ENCODE assay signal across 22 cellular contexts in genomic region chr3:47901280-47901833, GRCh38.
A peak's percentile ranks its signal among the peaks of the same experiment; 100 is the strongest.
DNase-seq lines count a peak whose midpoint lies in the region; ATAC-seq and TF ChIP-seq lines count a peak whose summit lies in the region.
"Had no signal": no experiment of that assay in that cellular context is flagged by ENCODE, and none has a peak within 500 bp of the region (broad histone marks: within the 10 kb centered on the region; RNA-seq: fewer than 3 reads in every experiment).

No MANE protein-coding gene starts in this region.

- H3K27ac Mint-ChIP-seq in WTC11, result peak overlapping the region; percentile 89; the same call in 1 of the 2 replicates
- peak overlapping the region in 3 of 5 experiments; percentile 23 to 61 (median 43) for H3K27ac Mint-ChIP-seq in brain
- H3K27ac Mint-ChIP-seq in nephron progenitor cell, result peak overlapping the region; percentile 20
- H3K27ac Mint-ChIP-seq in activated CD4-positive, alpha-beta T cell treated with anti-CD3 and anti-CD28 coated beads, Interleukin-2, amount 10 ng/mL, durations not matched to agents 7 days and 5 days, result no peak overlapping the region
- H3K27ac Mint-ChIP-seq: IgD-negative memory B cell had no signal

- H3K27me3 Mint-ChIP-seq in WTC11 (ENCODE audit: low read depth), result no peaks in the 10 kb centered on the region
- peaks cover 3% of the 10 kb centered on the region for H3K27me3 Mint-ChIP-seq in brain
- H3K27me3 Mint-ChIP-seq in nephron progenitor cell (ENCODE audit: low read depth, poor library complexity), result no peaks in the 10 kb centered on the region
- no peaks in the 10 kb centered on the region for H3K27me3 Mint-ChIP-seq in activated CD4-positive, alpha-beta T cell treated with anti-CD3 and anti-CD28 coated beads, Interleukin-2, amount 10 ng/mL, durations not matched to agents 7 days and 5 days
- H3K27me3 Mint-ChIP-seq: IgD-negative memory B cell had no signal

- peaks cover 0 to 45% of the 10 kb centered on the region in 2 donors for H3K4me1 ChIP-seq in thoracic aorta (ENCODE audit: control insufficient read depth in 1 of 2, low read depth in 2 of 2)

- H3K9me3 Mint-ChIP-seq in WTC11 (no peaks in the 10 kb centered on the region), brain (no peaks in the 10 kb centered on the region), nephron progenitor cell (no peaks in the 10 kb centered on the region)
- no peaks in the 10 kb centered on the region for H3K9me3 Mint-ChIP-seq in activated CD4-positive, alpha-beta T cell treated with anti-CD3 and anti-CD28 coated beads, Interleukin-2, amount 10 ng/mL, durations not matched to agents 7 days and 5 days
- H3K9me3 Mint-ChIP-seq: IgD-negative memory B cell had no signal

- no peak overlapping the region for H3K4me3 Mint-ChIP-seq in WTC11
- H3K4me3 Mint-ChIP-seq in brain, result no peak overlapping the region
- no peak overlapping the region for H3K4me3 Mint-ChIP-seq in nephron progenitor cell
- no peak overlapping the region for H3K4me3 Mint-ChIP-seq in activated CD4-positive, alpha-beta T cell treated with anti-CD3 and anti-CD28 coated beads, Interleukin-2, amount 10 ng/mL, durations not matched to agents 7 days and 5 days
- H3K4me3 Mint-ChIP-seq: IgD-negative memory B cell had no signal

- no peaks in the 10 kb centered on the region for H3K4me1 Mint-ChIP-seq in WTC11
- peaks cover 11% of the 10 kb centered on the region for H3K4me1 Mint-ChIP-seq in brain
- H3K4me1 Mint-ChIP-seq in nephron progenitor cell, result no peaks in the 10 kb centered on the region
- peaks cover 8% of the 10 kb centered on the region for H3K4me1 Mint-ChIP-seq in activated CD4-positive, alpha-beta T cell treated with anti-CD3 and anti-CD28 coated beads, Interleukin-2, amount 10 ng/mL, durations not matched to agents 7 days and 5 days

- DNase-seq in WTC11 (ENCODE audit: low spot score) (no peak), nephron progenitor cell (no peak), thoracic aorta (ENCODE audit: low spot score) (no peak), Ammon's horn (ENCODE audit: low spot score) (no peak)
- DNase-seq in activated CD4-positive, alpha-beta T cell treated with anti-CD3 and anti-CD28 coated beads, Interleukin-2, amount 10 ng/mL, durations not matched to agents 7 days and 5 days, result no peak
- DNase-seq: ACHN, DMS79 treated with DMSO at 0.1 percent for 48 hours, GOT3, Kasumi-1, MG63, NCI-H1048, NCI-H1436 treated with DMSO at 0.1 percent for 48 hours, NCI-H2029, NCI-H345, NCI-H524 treated with DMSO at 0.1 percent for 48 hours, PC-3, RPMI8226, SIG-M5 had no signal

- peaks cover 5% of the 10 kb centered on the region for H3K36me3 ChIP-seq in thoracic aorta

- ATAC-seq in WTC11 (no peak), thoracic aorta (ENCODE audit: insufficient number of reproducible peaks, low FRiP score, low read depth) (no peak)
- no peak for ATAC-seq in activated CD4-positive, CD25-positive, alpha-beta regulatory T cell treated with anti-CD3 and anti-CD28 coated beads, Interleukin-2, amount 50 U/mL, for 24 hours
- ATAC-seq: PC-3 had no signal

- no peak overlapping the region for H3K4me3 ChIP-seq in thoracic aorta
- H3K4me3 ChIP-seq: MG63 had no signal

- POLR2A ChIA-PET in WTC11 (lab: Charles Lee), result interaction anchor here (1.5 kb wide), 1 partner anchor 11 kb away, joined by 3 read pairs; no protein-coding TSS in a partner anchor
- POLR2A ChIA-PET in activated CD4-positive, alpha-beta T cell treated with anti-CD3 and anti-CD28 coated beads, Interleukin-2, amount 10 ng/mL, durations not matched to agents 7 days and 5 days (lab: Charles Lee), result no interaction called here

- H3K9me3 ChIP-seq in thoracic aorta, result no peaks in the 10 kb centered on the region
- H3K9me3 ChIP-seq: MG63 had no signal

- CTCF ChIA-PET in WTC11 (lab: Charles Lee), result no interaction called here
- CTCF ChIA-PET in activated CD4-positive, alpha-beta T cell treated with anti-CD3 and anti-CD28 coated beads, Interleukin-2, amount 10 ng/mL, durations not matched to agents 7 days and 5 days (lab: Charles Lee), result no interaction called here

- TF ChIP-seq CTCF in WTC11 (IDR thresholded peaks at IDR 0.05), result no peak
- TF ChIP-seq CTCF in brain (conservative IDR thresholded peaks at IDR 0.05), result no peak
- no peak for TF ChIP-seq CTCF in nephron progenitor cell (IDR thresholded peaks at IDR 0.05)
- TF ChIP-seq CTCF in thoracic aorta (IDR thresholded peaks at IDR 0.05), result no peak

- H3K27ac ChIP-seq in thoracic aorta, result peak overlapping the region; percentile 0 to 51
- H3K27ac ChIP-seq: C4-2B had no signal

- peaks cover 15% of the 10 kb centered on the region for H3K36me3 Mint-ChIP-seq in WTC11
- H3K36me3 Mint-ChIP-seq in brain, result peaks cover 60% of the 10 kb centered on the region
- peaks cover 59% of the 10 kb centered on the region for H3K36me3 Mint-ChIP-seq in nephron progenitor cell (ENCODE audit: low read depth)
- H3K36me3 Mint-ChIP-seq in activated CD4-positive, alpha-beta T cell treated with anti-CD3 and anti-CD28 coated beads, Interleukin-2, amount 10 ng/mL, durations not matched to agents 7 days and 5 days (ENCODE audit: low read depth), result peaks cover 22% of the 10 kb centered on the region

- H3K27me3 ChIP-seq in thoracic aorta (replicated peaks; ENCODE audit: insufficient read depth), result no peaks in the 10 kb centered on the region
- H3K27me3 ChIP-seq: MG63 had no signal

TF ChIP-seq in WTC11, 78 proteins besides CTCF, POLR2A, EP300 and RAD21:
- TF ChIP-seq MXD4 (CRISPR knock-in tag; IDR thresholded peaks at IDR 0.05; ENCODE audit: borderline replicate concordance) (no peak), ZNF423 (CRISPR knock-in tag; IDR thresholded peaks at IDR 0.05) (no peak), ZNF121 (CRISPR knock-in tag; IDR thresholded peaks at IDR 0.05) (0 out of 2 replicates have a peak, but pooled peaks have one; percentile 22), NR1H2 (CRISPR knock-in tag; IDR thresholded peaks at IDR 0.05) (no peak)
